Comparison of ENCODE assay signal across 8 cellular contexts in the genomic region with DNA sequence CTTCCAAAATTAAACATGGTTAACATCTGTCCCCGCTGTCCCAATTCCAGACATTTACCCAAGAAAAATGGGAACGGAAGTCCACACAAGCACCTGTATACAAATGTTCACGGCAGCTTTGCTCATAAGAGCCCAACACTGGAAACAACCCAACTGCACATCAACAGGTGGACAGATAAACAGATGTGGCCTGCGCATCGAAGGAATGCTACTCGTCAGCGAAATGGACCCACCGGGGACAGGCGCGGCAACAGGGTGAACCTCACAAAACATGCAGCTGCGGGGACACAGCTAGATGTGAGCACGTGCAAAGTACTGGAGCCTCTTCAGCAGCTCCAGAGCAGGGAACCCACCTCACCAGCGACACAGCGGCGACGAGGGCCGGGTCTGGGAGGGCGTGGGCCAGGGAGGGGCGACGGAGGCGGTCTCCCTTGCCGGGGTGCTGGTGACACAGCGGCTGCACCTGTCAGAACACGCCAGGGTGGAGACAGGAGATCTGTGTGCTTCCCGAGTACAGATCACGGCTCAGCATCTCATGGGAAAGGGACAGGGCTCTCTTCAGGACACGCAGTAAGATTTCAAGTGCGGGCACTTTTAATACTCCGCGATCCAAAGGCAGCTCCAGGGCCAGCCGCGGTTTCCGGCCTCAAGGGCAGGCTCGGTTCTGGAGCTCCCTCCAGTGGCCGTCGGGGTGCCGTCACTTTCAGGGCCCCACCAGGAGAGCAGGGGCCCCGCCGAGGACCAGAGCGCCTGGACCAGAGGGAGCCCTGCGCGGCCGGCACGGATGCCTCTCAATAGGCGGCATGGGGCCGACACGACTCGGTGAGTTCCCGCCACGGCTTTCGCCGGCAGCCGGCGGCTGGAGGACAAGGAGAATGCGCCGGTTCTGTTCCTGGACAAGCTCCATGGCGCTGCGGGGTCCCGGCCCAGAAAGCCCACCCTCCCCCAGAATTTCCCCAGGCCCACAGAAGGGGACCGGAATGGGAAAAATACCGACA. TPM values are rescaled to one million over a fixed set of nuclear protein-coding genes. Genes with fewer than 3 reads are reported as not detected.
A peak's percentile ranks its signal among the peaks of the same experiment; 100 is the strongest.
DNase-seq lines count a peak whose midpoint lies in the region; ATAC-seq and TF ChIP-seq lines count a peak whose summit lies in the region.

No MANE protein-coding gene starts in this region.

- peaks cover 3% of the 10 kb centered on the region for H3K79me2 ChIP-seq in neural progenitor cell (ENCODE audit: low read depth)

- H3K27me3 Mint-ChIP-seq in neural progenitor cell (ENCODE audit: insufficient read depth, low read depth), result peaks cover 12% of the 10 kb centered on the region

- no peak overlapping the region for H3K27ac ChIP-seq in neural progenitor cell
- no peak overlapping the region for H3K27ac ChIP-seq in stomach smooth muscle (ENCODE audit: low read length)

- H3K4me1 Mint-ChIP-seq in neural progenitor cell, result peaks cover 22% of the 10 kb centered on the region

- peaks cover 3% of the 10 kb centered on the region for H3F3A ChIP-seq in neural progenitor cell (ENCODE audit: low read depth)

- TF ChIP-seq CTCF in fibroblast of pulmonary artery (IDR thresholded peaks at IDR 0.05; ENCODE audit: low read length, missing control alignments) (peak; percentile 72), neural progenitor cell (IDR thresholded peaks at IDR 0.05) (peak; percentile 85)

- ATAC-seq in GM18868 (IDR thresholded peaks at IDR 0.05; ENCODE audit: unreplicated experiment) (peak; percentile 52), HG03565 (IDR thresholded peaks at IDR 0.05; ENCODE audit: unreplicated experiment) (peak; percentile 41)

- no peak overlapping the region for H3K4me3 Mint-ChIP-seq in neural progenitor cell

- no peak overlapping the region for H2AFZ ChIP-seq in neural progenitor cell (replicated peaks)

- no peak overlapping the region for H3K4me3 ChIP-seq in fibroblast of pulmonary artery (replicated peaks; ENCODE audit: low read depth, low read length)
- no peak overlapping the region for H3K4me3 ChIP-seq in neural progenitor cell
- H3K4me3 ChIP-seq in stomach smooth muscle (ENCODE audit: low read length in 2 of 2), result peak overlapping the region; percentile 41 to 70

- peaks cover 40% of the 10 kb centered on the region for H4K20me1 ChIP-seq in neural progenitor cell (ENCODE audit: low read depth)

- H3K36me3 Mint-ChIP-seq in neural progenitor cell, result no peaks in the 10 kb centered on the region

- no peaks in the 10 kb centered on the region for H3K36me3 ChIP-seq in neural progenitor cell
- H3K36me3 ChIP-seq in stomach smooth muscle (ENCODE audit: control insufficient read depth in 2 of 2, insufficient read depth in 2 of 2, low read length in 2 of 2), result no peaks in the 10 kb centered on the region

- no peak overlapping the region for H3K27ac Mint-ChIP-seq in neural progenitor cell

- no peaks in the 10 kb centered on the region for H3K9me3 Mint-ChIP-seq in neural progenitor cell

- H3K9me3 ChIP-seq in neural progenitor cell (ENCODE audit: low read depth) (no peaks in the 10 kb centered on the region), stomach smooth muscle (ENCODE audit: control insufficient read depth in 2 of 2, low read length in 2 of 2) (no peaks in the 10 kb centered on the region)

- H3K4me2 ChIP-seq in neural progenitor cell, result peak overlapping the region; percentile 56

- DNase-seq in AG08395 (ENCODE audit: low spot score) (peak; percentile 96), RPMI8226 (peak; percentile 80), fibroblast of pulmonary artery (ENCODE audit: low read depth) (peak; percentile 77), neural progenitor cell (ENCODE audit: low spot score) (peak; percentile 88)
- DNase-seq in activated T-helper 1 cell treated with anti-CD3 and anti-CD28 coated beads, Interleukin-2, amount 50 U/mL, for 16 hours (ENCODE audit: low read depth in 1 of 2, low spot score in 1 of 2), result peak; percentile 64 to 77

- no peaks in the 10 kb centered on the region for H3K27me3 ChIP-seq in neural progenitor cell
- H3K27me3 ChIP-seq in stomach smooth muscle (ENCODE audit: control insufficient read depth in 1 of 2, insufficient read depth in 2 of 2, low read length in 2 of 2), result peaks cover 0 to 2% of the 10 kb centered on the region in 2 donors

- H3K9ac ChIP-seq in neural progenitor cell (no peak overlapping the region), stomach smooth muscle (ENCODE audit: low read length in 2 of 2) (peak overlapping the region in 1 of 2 donors; percentile 42)

- H3K4me1 ChIP-seq in neural progenitor cell (peaks cover 15% of the 10 kb centered on the region), stomach smooth muscle (ENCODE audit: control insufficient read depth, insufficient read depth, low read length) (peaks cover 15% of the 10 kb centered on the region)

RNA-seq across cellular contexts. Expression of a gene that starts 21.2 kb away (rescaled TPM):
- total RNA-seq in neural progenitor cell (ENCODE audit: low replicate concordance), result 0.79 and 3.5 TPM in 2 replicates

RNA-seq across cellular contexts. Expression of a gene that starts 22.4 kb away (rescaled TPM):
- 1.2 and 1.3 TPM in 2 replicates for total RNA-seq in neural progenitor cell (ENCODE audit: low replicate concordance)

Comparison
In these comparisons a context has a peak if more than half of its experiments do, and no peak if none do; other contexts are left out.
1. H3K4me3 ChIP-seq: peak in stomach smooth muscle (2 of 2); none in fibroblast of pulmonary artery (single experiment) and neural progenitor cell (single experiment).
2. Peak in every context shown above with its lines, with median percentiles within 50 percentile points of each other: DNase-seq.